14 cellular contexts compared by ENCODE assay signal in genomic region chr14:51962678-51963077, GRCh38. TPM values are rescaled to one million over a fixed set of nuclear protein-coding genes. Genes with fewer than 3 reads are reported as not detected.
DNase-seq lines count a peak whose midpoint lies in the region; ATAC-seq, FAIRE-seq and TF ChIP-seq lines count a peak whose summit lies in the region.
"Had no signal": no experiment of that assay in that cellular context is flagged by ENCODE, and none has a peak within 500 bp of the region (broad histone marks: within the 10 kb centered on the region; RNA-seq: fewer than 3 reads in every experiment).

No MANE protein-coding gene starts in this region.

- whole genome bisulfite sequencing in mesenchymal stem cell: 59% methylated on average over 2 of the region's 3 CpGs
- 30 to 38% methylated on average over 2 to 3 of the region's 3 CpGs for WGBS in testis, 2 donors

- H3K9me3 ChIP-seq in astrocyte (ENCODE audit: insufficient read depth, low read depth, low read length): peaks cover 7% of the 10 kb centered on the region
- H3K9me3 ChIP-seq in mesenchymal stem cell (ENCODE audit: control insufficient read depth, low read length): peaks cover 16% of the 10 kb centered on the region
- no peaks in the 10 kb centered on the region for H3K9me3 ChIP-seq in upper lobe of right lung
- H3K9me3 ChIP-seq in testis: no peaks in the 10 kb centered on the region
- H3K9me3 ChIP-seq: BE2C had no signal

- H2AK5ac ChIP-seq in mesenchymal stem cell (ENCODE audit: low read length, severe bottlenecking): no peak overlapping the region

- no peak overlapping the region for H4K91ac ChIP-seq in mesenchymal stem cell (ENCODE audit: low read length)

- H3K4me3 ChIP-seq in astrocyte (ENCODE audit: insufficient read depth, low read depth, low read length): no peak overlapping the region
- H3K4me3 ChIP-seq in mesenchymal stem cell (ENCODE audit: insufficient read depth in 1 of 2, low read depth in 1 of 2, low read length in 2 of 2): peak overlapping the region in 1 of 2 experiments; percentile 68
- no peak overlapping the region for H3K4me3 ChIP-seq in upper lobe of right lung
- no peak overlapping the region for H3K4me3 ChIP-seq in testis
- H3K4me3 ChIP-seq: ascending aorta had no signal

- H3K27me3 ChIP-seq in astrocyte (ENCODE audit: insufficient read depth, low read length) (no peaks in the 10 kb centered on the region), mesenchymal stem cell (ENCODE audit: control insufficient read depth in 1 of 2, insufficient read depth in 1 of 2, low read length in 2 of 2) (no peaks in the 10 kb centered on the region), upper lobe of right lung (no peaks in the 10 kb centered on the region), testis (no peaks in the 10 kb centered on the region)
- H3K27me3 ChIP-seq: ascending aorta, BE2C had no signal

- no peak overlapping the region for H2BK120ac ChIP-seq in mesenchymal stem cell (ENCODE audit: low read depth, low read length)

- H3K18ac ChIP-seq in mesenchymal stem cell (ENCODE audit: low read depth in 1 of 2, low read length in 2 of 2): no peak overlapping the region

- H3K79me1 ChIP-seq in mesenchymal stem cell (replicated peaks; ENCODE audit: low read length, poor library complexity, severe bottlenecking): no peaks in the 10 kb centered on the region

- H3K4ac ChIP-seq in mesenchymal stem cell (ENCODE audit: low read depth in 1 of 2, low read length in 2 of 2): no peak overlapping the region

- H2BK5ac ChIP-seq in mesenchymal stem cell (ENCODE audit: low read depth, low read length, poor library complexity, severe bottlenecking): no peak overlapping the region

- H2BK12ac ChIP-seq in mesenchymal stem cell (ENCODE audit: low read length in 2 of 2): no peak overlapping the region

- H2AFZ ChIP-seq in astrocyte (ENCODE audit: low read depth, low read length) (no peak overlapping the region), mesenchymal stem cell (ENCODE audit: low read depth, low read length) (no peak overlapping the region)

- H3K79me2 ChIP-seq in astrocyte (ENCODE audit: insufficient read depth, low read length): no peaks in the 10 kb centered on the region

- DNase-seq in AG20443 (ENCODE audit: low spot score) (peak; percentile 17), astrocyte (ENCODE audit: low read depth) (peak; percentile 23), mesenchymal stem cell (peak; percentile 54), NCI-H2081 treated with DMSO at 0.1 percent for 48 hours (lab: John Stamatoyannopoulos, UW) (no peak), upper lobe of right lung (no peak), testis (no peak)
- DNase-seq: BE2C; MV-4-11; NCI-H2171; SHP77 treated with DMSO at 0.1 percent for 48 hours; stimulated activated CD4-positive, alpha-beta T cell treated with anti-CD3 and anti-CD28 coated beads, Interleukin-4, amount 100 ng/mL, for 1 hour had no signal

- no peaks in the 10 kb centered on the region for H4K20me1 ChIP-seq in astrocyte (ENCODE audit: insufficient read depth, low read length)

- H3K27ac Mint-ChIP-seq in IgD-negative memory B cell: peak overlapping the region in 2 of 3 donors; percentile 11 to 73
- peak overlapping the region; percentile 9 for H3K27ac Mint-ChIP-seq in astrocyte (ENCODE audit: unreplicated experiment)

- no peaks in the 10 kb centered on the region for H3K27me3 Mint-ChIP-seq in IgD-negative memory B cell
- no peaks in the 10 kb centered on the region for H3K27me3 Mint-ChIP-seq in astrocyte (ENCODE audit: low read depth, unreplicated experiment)

- H3K9ac ChIP-seq in astrocyte (ENCODE audit: low read length): no peak overlapping the region
- peak overlapping the region; percentile 74 for H3K9ac ChIP-seq in mesenchymal stem cell (ENCODE audit: low read length)

- H4K8ac ChIP-seq in mesenchymal stem cell (ENCODE audit: low read length): no peak overlapping the region

- no peaks in the 10 kb centered on the region for H3K36me3 ChIP-seq in astrocyte (ENCODE audit: insufficient read depth, low read length)
- peaks cover 0 to 11% of the 10 kb centered on the region in 2 experiments for H3K36me3 ChIP-seq in mesenchymal stem cell (ENCODE audit: control insufficient read depth in 1 of 2, insufficient read depth in 2 of 2, low read depth in 1 of 2, low read length in 2 of 2)
- H3K36me3 ChIP-seq in upper lobe of right lung: no peaks in the 10 kb centered on the region
- no peaks in the 10 kb centered on the region for H3K36me3 ChIP-seq in testis (ENCODE audit: low read depth, missing control alignments)
- H3K36me3 ChIP-seq: ascending aorta had no signal

- H3K4me1 Mint-ChIP-seq in IgD-negative memory B cell (peaks cover 6 to 12% (median 10%) of the 10 kb centered on the region in 3 donors), astrocyte (ENCODE audit: low read depth, unreplicated experiment) (peaks cover 18% of the 10 kb centered on the region)

- no peak overlapping the region for H3K14ac ChIP-seq in mesenchymal stem cell (ENCODE audit: low read length in 2 of 2)

- H3K36me3 Mint-ChIP-seq in IgD-negative memory B cell: peaks cover 22% of the 10 kb centered on the region
- H3K36me3 Mint-ChIP-seq in astrocyte (ENCODE audit: low read depth, unreplicated experiment): peaks cover 8% of the 10 kb centered on the region

- no peak overlapping the region for H3K23ac ChIP-seq in mesenchymal stem cell (ENCODE audit: low read length in 2 of 2)

- no peak overlapping the region for H3K4me3 Mint-ChIP-seq in IgD-negative memory B cell
- H3K4me3 Mint-ChIP-seq in astrocyte (ENCODE audit: unreplicated experiment): peak overlapping the region; percentile 37

- FAIRE-seq in astrocyte (lab: Jason Lieb, UNC): peak; percentile 54

- H3K9me3 Mint-ChIP-seq in IgD-negative memory B cell (peaks cover 0 to 18% (median 5%) of the 10 kb centered on the region in 3 donors), astrocyte (ENCODE audit: unreplicated experiment) (peaks cover 8% of the 10 kb centered on the region)

- H3K4me2 ChIP-seq in astrocyte (ENCODE audit: low read length): no peak overlapping the region
- no peak overlapping the region for H3K4me2 ChIP-seq in mesenchymal stem cell (ENCODE audit: low read length, poor library complexity, severe bottlenecking)

- no peak overlapping the region for H2BK15ac ChIP-seq in mesenchymal stem cell (ENCODE audit: low read depth, poor library complexity, severe bottlenecking)

- H3K4me1 ChIP-seq in astrocyte (ENCODE audit: insufficient read depth, low read length) (no peaks in the 10 kb centered on the region), mesenchymal stem cell (ENCODE audit: control insufficient read depth, insufficient read depth, low read depth, low read length) (peaks cover 1% of the 10 kb centered on the region), upper lobe of right lung (no peaks in the 10 kb centered on the region), testis (peaks cover 6% of the 10 kb centered on the region)
- H3K4me1 ChIP-seq: ascending aorta, BE2C had no signal

- TF ChIP-seq POLR2A in testis (IDR thresholded peaks at IDR 0.05): no peak

- no peak for TF ChIP-seq CTCF in astrocyte (IDR thresholded peaks at IDR 0.05; ENCODE audit: insufficient read depth, low read depth, low read length)
- TF ChIP-seq CTCF in upper lobe of right lung (IDR thresholded peaks at IDR 0.05): no peak
- no peak for TF ChIP-seq CTCF in testis (IDR thresholded peaks at IDR 0.05)

- H3K27ac ChIP-seq in astrocyte (ENCODE audit: low read depth, low read length): no peak overlapping the region
- H3K27ac ChIP-seq in mesenchymal stem cell (ENCODE audit: low read length, poor library complexity, severe bottlenecking): no peak overlapping the region
- H3K27ac ChIP-seq in upper lobe of right lung: no peak overlapping the region
- H3K27ac ChIP-seq in testis: peak overlapping the region in 1 of 2 donors; percentile 15
- H3K27ac ChIP-seq: ascending aorta had no signal

- no peak for ATAC-seq in HG03342 (IDR thresholded peaks at IDR 0.05; ENCODE audit: unreplicated experiment)
- ATAC-seq in upper lobe of right lung: no peak

- intact Hi-C loops in upper lobe of right lung (cut with DNase I): no loop called here
- intact Hi-C loops in testis (cut with DNase I; ENCODE audit: low total_unique reads): no loop called here

RNA-seq across cellular contexts. Expression of gene RTRAF, which starts 26.7 kb away (rescaled TPM):
- polyA plus RNA-seq in IgD-negative memory B cell (191 TPM), testis (ENCODE audit: insufficient read depth, low read depth, low replicate concordance) (439 TPM)
- total RNA-seq in astrocyte (213 and 224 TPM in 2 replicates), upper lobe of right lung (104 TPM), testis (100 to 1,000 TPM; 157 to 170 TPM)
- polyA plus RNA-seq in mesenchymal stem cell (2013, experiment 1 of 2): 522 TPM
- 530 TPM for polyA plus RNA-seq in mesenchymal stem cell (2013, experiment 2 of 2)

Comparison
In these comparisons a context has a peak if more than half of its experiments do, and no peak if none do; other contexts are left out.
1. DNase-seq: peak in AG20443 (single experiment), astrocyte (single experiment) and mesenchymal stem cell (single experiment); none in NCI-H2081 treated with DMSO at 0.1 percent for 48 hours (single experiment), upper lobe of right lung (single experiment) and testis (single experiment).